In genomic region chr21:27359141-27359540, GRCh38 we compare ENCODE assay signal across 1 cellular context.
TF ChIP-seq lines count a peak whose summit lies in the region.

No MANE protein-coding gene starts in this region.

TF ChIP-seq in IMR-90, 13 proteins besides CTCF, POLR2A, EP300 and RAD21:
- TF ChIP-seq MAFK (IDR thresholded peaks at IDR 0.05; ENCODE audit: low read depth, low read length) (no peak), MAZ (IDR thresholded peaks at IDR 0.05; ENCODE audit: borderline replicate concordance, low read depth, low read length) (no peak), BHLHE40 (IDR thresholded peaks at IDR 0.05; ENCODE audit: low read depth, low read length) (no peak), CEBPB (IDR thresholded peaks at IDR 0.05; ENCODE audit: low read depth, low read length) (no peak), MXI1 (IDR thresholded peaks at IDR 0.05; ENCODE audit: borderline replicate concordance, low read depth, low read length) (no peak), RCOR1 (IDR thresholded peaks at IDR 0.05; ENCODE audit: insufficient replicate concordance, low read length) (no peak), SMC3 (IDR thresholded peaks at IDR 0.05; ENCODE audit: low read depth, low read length) (no peak), RFX5 (IDR thresholded peaks at IDR 0.05; ENCODE audit: low read depth, low read length) (no peak), ELK1 (IDR thresholded peaks at IDR 0.05; ENCODE audit: borderline replicate concordance, low read depth, low read length) (no peak), FOS (IDR thresholded peaks at IDR 0.05; ENCODE audit: low read depth, low read length) (no peak), USF2 (IDR thresholded peaks at IDR 0.05; ENCODE audit: low read depth, low read length) (no peak), NFE2L2 (IDR thresholded peaks at IDR 0.05; ENCODE audit: low read depth, low read length) (no peak), CHD1 (IDR thresholded peaks at IDR 0.05; ENCODE audit: low read depth, low read length) (no peak)
